ENCODE assay signal across 8 cellular contexts in genomic region chr7:140478361-140479061, GRCh38. TPM values are rescaled to one million over a fixed set of nuclear protein-coding genes. Genes with fewer than 3 reads are reported as not detected.
DNase-seq lines count a peak whose midpoint lies in the region; ATAC-seq and TF ChIP-seq lines count a peak whose summit lies in the region.

No MANE protein-coding gene starts in this region.

- H3K4me1 ChIP-seq in muscle layer of duodenum (ENCODE audit: control insufficient read depth in 1 of 2, insufficient read depth in 2 of 2, low read length in 2 of 2) (peaks cover 5 to 25% of the 10 kb centered on the region in 2 donors), stomach (peaks cover 28 to 51% (median 46%) of the 10 kb centered on the region in 4 donors)

- no peak for TF ChIP-seq POLR2A in stomach (IDR thresholded peaks at IDR 0.05)

- H3K27ac ChIP-seq in muscle layer of duodenum (ENCODE audit: low read length) (peak overlapping the region; percentile 48), stomach (peak overlapping the region; percentile 88 to 96 (median 95))

- intact Hi-C loops in stomach (cut with DNase I; ENCODE audit: low total_unique reads), result no loop called here

- in situ Hi-C loops in ACHN (cut with HindIII; ENCODE audit: low pct_ligation_motif_present, low pct_unique_long_range_greater_than_20kb, low sequenced_read_pairs), result no loop called here

- no peaks in the 10 kb centered on the region for H3K27me3 ChIP-seq in muscle layer of duodenum (ENCODE audit: low read depth, low read length)
- H3K27me3 ChIP-seq in stomach, result no peaks in the 10 kb centered on the region

- ATAC-seq in GM18861 (IDR thresholded peaks at IDR 0.05; ENCODE audit: unreplicated experiment) (peak; percentile 8), HG03095 (IDR thresholded peaks at IDR 0.05; ENCODE audit: unreplicated experiment) (peak; percentile 21), esophagus mucosa (peak; percentile 56)

- TF ChIP-seq CTCF in stomach (IDR thresholded peaks at IDR 0.05), result no peak

- DNase-seq in ACHN, result peak; percentile 60
- peak; percentile 20 for DNase-seq in NCI-H345 treated with DMSO at 0.1 percent for 48 hours (lab: John Stamatoyannopoulos, UW; ENCODE audit: unreplicated experiment)
- peak; percentile 76 for DNase-seq in activated CD8-positive, alpha-beta memory T cell treated with anti-CD3 and anti-CD28 coated beads, Interleukin-2, amount 50 U/mL, for 48 hours
- DNase-seq in stomach, result no peak

- no peak for TF ChIP-seq EP300 in stomach (IDR thresholded peaks at IDR 0.05)

- H3K36me3 ChIP-seq in muscle layer of duodenum (ENCODE audit: control insufficient read depth in 1 of 2, insufficient read depth in 2 of 2, low read length in 2 of 2), result no peaks in the 10 kb centered on the region
- no peaks in the 10 kb centered on the region for H3K36me3 ChIP-seq in stomach

- no peaks in the 10 kb centered on the region for H3K9me3 ChIP-seq in muscle layer of duodenum (ENCODE audit: control insufficient read depth in 1 of 2, low read length in 2 of 2)
- no peaks in the 10 kb centered on the region for H3K9me3 ChIP-seq in stomach

- WGBS in stomach, 5 donors, result 0 to 1% (median 0%) methylated on average over 24 to 64 of the region's 64 CpGs

- H3K4me3 ChIP-seq in muscle layer of duodenum (ENCODE audit: low read depth in 1 of 2, low read length in 2 of 2), result peak overlapping the region; percentile 62 to 95
- peak overlapping the region; percentile 83 to 99 (median 98) for H3K4me3 ChIP-seq in stomach

RNA-seq across cellular contexts. Expression of gene MKRN1, which starts 0.8 kb away (rescaled TPM):
- total RNA-seq in esophagus mucosa (65.5 TPM), stomach (100 to 1,000 TPM in 1 of 5 donors, 10 to 100 TPM in 4; 21.0 to 102 (median 73.9) TPM)
- polyA plus RNA-seq in stomach, result 10 to 100 TPM; 35.2 to 57.4 (median 42.1) TPM
